Comparison of ENCODE assay signal across 26 cellular contexts in genomic region chr6:114830515-114830914, GRCh38.
"Had no signal": no experiment of that assay in that cellular context is flagged by ENCODE, and none has a peak within 500 bp of the region (broad histone marks: within the 10 kb centered on the region; RNA-seq: fewer than 3 reads in every experiment).

No MANE protein-coding gene starts in this region.

- H3K4me1 ChIP-seq: stomach, suprapubic skin, testis, thyroid gland, tibial artery, tibial nerve, transverse colon, upper lobe of left lung, upper lobe of right lung, uterus, vagina had no signal

- H3K27ac ChIP-seq: stomach, suprapubic skin, testis, thoracic aorta, thyroid gland, tibial artery, tibial nerve, transverse colon, upper lobe of left lung, upper lobe of right lung, uterus, vagina had no signal

- ATAC-seq: stimulated activated effector memory CD8-positive, alpha-beta T cell treated with anti-CD3 and anti-CD28 coated beads, Interleukin-12 subunit alpha, Interleukin-12 subunit beta, amount 100 ng/mL, for 72 hours; stimulated activated memory B cell treated with anti-CD40 and anti-IgM and Interleukin-4, amounts not matched to agents 10 μg/mL and 1 μg/mL and 100 μg/mL, for 72 hours; stimulated activated naive B cell treated with anti-CD40 and anti-IgM and Interleukin-4, amounts not matched to agents 10 μg/mL and 1 μg/mL and 100 μg/mL, for 72 hours; stimulated activated naive CD8-positive, alpha-beta T cell treated with anti-CD3 and anti-CD28 coated beads, Interleukin-15, amount 100 ng/mL, for 72 hours; stimulated activated naive CD8-positive, alpha-beta T cell treated with anti-CD3 and anti-CD28 coated beads, Interleukin-15, Interleukin-2, amounts not matched to agents 100 U/mL and 50 U/mL, for 24 hours; upper lobe of right lung had no signal

- H3K36me3 ChIP-seq: stomach, suprapubic skin, thoracic aorta, thyroid gland, tibial artery, tibial nerve, transverse colon, upper lobe of left lung, upper lobe of right lung, uterus, vagina had no signal

- H3K9me3 ChIP-seq: stomach, suprapubic skin, testis, thoracic aorta, thyroid gland, tibial artery, tibial nerve, transverse colon, upper lobe of left lung, upper lobe of right lung, uterus, vagina had no signal

- H3K4me3 ChIP-seq: stomach, suprapubic skin, testis, thoracic aorta, thyroid gland, tibial artery, tibial nerve, transverse colon, upper lobe of left lung, upper lobe of right lung, uterus, vagina had no signal

- H3K27me3 ChIP-seq: stomach, suprapubic skin, testis, thyroid gland, tibial artery, tibial nerve, transverse colon, upper lobe of left lung, upper lobe of right lung, uterus, vagina had no signal

- DNase-seq: stimulated activated CD4-positive, alpha-beta T cell treated with anti-CD3 and anti-CD28 coated beads, Interleukin-2, amount 100 ng/mL, for 48 hours; stimulated activated CD4-positive, alpha-beta T cell treated with anti-CD3 and anti-CD28 coated beads, Interleukin-4, amount 100 ng/mL, for 1 hour; stimulated activated CD4-positive, alpha-beta T cell treated with anti-CD3 and anti-CD28 coated beads, Interleukin-4, amount 100 ng/mL, for 24 hours; stimulated activated CD4-positive, alpha-beta T cell treated with anti-CD3 and anti-CD28 coated beads, Interleukin-4, amount 100 ng/mL, for 4 hours; stimulated activated CD8-positive, alpha-beta memory T cell treated with anti-CD3 and anti-CD28 coated beads, Interleukin-4, amount 100 ng/mL, for 48 hours; stimulated activated naive B cell treated with anti-CD40 and anti-IgM and Interleukin-4, amounts not matched to agents 10 μg/mL and 1 μg/mL and 100 μg/mL, for 72 hours; stimulated activated naive CD4-positive, alpha-beta T cell; stimulated activated naive CD4-positive, alpha-beta T cell treated with Interleukin-2 at 50 U/mL for 16 hours; stimulated activated naive CD8-positive, alpha-beta T cell treated with anti-CD3 and anti-CD28 coated beads, Interleukin-15, amount 100 ng/mL, for 72 hours; stimulated activated naive CD8-positive, alpha-beta T cell treated with anti-CD3 and anti-CD28 coated beads, Interleukin-15, Interleukin-2, amounts not matched to agents 100 U/mL and 50 U/mL, for 24 hours; stomach; substantia nigra; testis; thyroid gland; tibial artery; transverse colon; trophoblast cell; upper lobe of left lung; upper lobe of right lung; uterus had no signal
